In genomic region chr1:153536618-153537375, GRCh38 we compare ENCODE assay signal across 6 cellular contexts. TPM values are rescaled to one million over a fixed set of nuclear protein-coding genes. Genes with fewer than 3 reads are reported as not detected.
DNase-seq lines count a peak whose midpoint lies in the region; ATAC-seq and TF ChIP-seq lines count a peak whose summit lies in the region.

No MANE protein-coding gene starts in this region.

- WGBS in adrenal gland, 4 donors = 74 to 85% (median 80%) methylated on average over 9 to 10 of the region's 10 CpGs

- H3K27ac ChIP-seq in adrenal gland = peak overlapping the region; percentile 53 to 94 (median 86)
- H3K27ac ChIP-seq in muscle layer of duodenum (ENCODE audit: low read length) = peak overlapping the region; percentile 97

- TF ChIP-seq CTCF in adrenal gland (IDR thresholded peaks at IDR 0.05) = no peak

- H3K36me3 ChIP-seq in ES-I3 (ENCODE audit: insufficient read depth, low read length) = no peaks in the 10 kb centered on the region
- no peaks in the 10 kb centered on the region for H3K36me3 ChIP-seq in adrenal gland (replicated peaks in 1 of 2)
- H3K36me3 ChIP-seq in muscle layer of duodenum (ENCODE audit: control insufficient read depth in 1 of 2, insufficient read depth in 2 of 2, low read length in 2 of 2) = peaks cover 0 to 4% of the 10 kb centered on the region in 2 donors

- no peak for DNase-seq in adrenal gland
- no peak for DNase-seq in occipital lobe (lab: John Stamatoyannopoulos, UW)
- no peak for DNase-seq in stimulated activated CD4-positive, alpha-beta T cell treated with anti-CD3 and anti-CD28 coated beads, Interleukin-15, amount 100 ng/mL, for 24 hours

- ATAC-seq in GM18868 (IDR thresholded peaks at IDR 0.05; ENCODE audit: unreplicated experiment) = no peak

- peak overlapping the region; percentile 46; the same call in 1 of the 2 replicates for H3K9ac ChIP-seq in ES-I3 (ENCODE audit: low read depth, low read length)

- no peak for TF ChIP-seq POLR2A in adrenal gland (IDR thresholded peaks at IDR 0.05)

- H3K4me3 ChIP-seq in adrenal gland (peak overlapping the region in 2 of 4 donors; percentile 18 to 65), muscle layer of duodenum (ENCODE audit: low read depth in 1 of 2, low read length in 2 of 2) (peak overlapping the region; percentile 69 to 85)

- intact Hi-C loops in adrenal gland (cut with DNase I) = no loop called here

- H3K4me1 ChIP-seq in ES-I3 (ENCODE audit: insufficient read depth, low read length) (peaks cover 27% of the 10 kb centered on the region), adrenal gland (replicated peaks in 1 of 2) (peaks cover 22 to 35% of the 10 kb centered on the region in 2 donors), muscle layer of duodenum (ENCODE audit: control insufficient read depth in 1 of 2, insufficient read depth in 2 of 2, low read length in 2 of 2) (peaks cover 28 to 37% of the 10 kb centered on the region in 2 donors)

- H3K27me3 ChIP-seq in adrenal gland (no peaks in the 10 kb centered on the region), muscle layer of duodenum (ENCODE audit: low read depth, low read length) (no peaks in the 10 kb centered on the region)

- H3K9me3 ChIP-seq in ES-I3 (ENCODE audit: control insufficient read depth, insufficient read depth, low read length) (no peaks in the 10 kb centered on the region), adrenal gland (replicated peaks in 1 of 3) (no peaks in the 10 kb centered on the region), muscle layer of duodenum (ENCODE audit: control insufficient read depth in 1 of 2, low read length in 2 of 2) (no peaks in the 10 kb centered on the region)

RNA-seq across cellular contexts. Expression of gene S100A6, which starts 1.0 kb away (rescaled TPM):
- total RNA-seq in adrenal gland (100 to 1,000 TPM; 252 to 609 (median 372) TPM), occipital lobe (9.2 TPM)
- 1,000 to 10,000 TPM in 2 of 3 donors, 100 to 1,000 TPM in 1; 121 to 4,129 (median 3,763) TPM for polyA plus RNA-seq in adrenal gland

RNA-seq across cellular contexts. Expression of gene S100A5, which starts 3.9 kb away (rescaled TPM):
- total RNA-seq in adrenal gland (not detected), occipital lobe (not detected)
- not detected for polyA plus RNA-seq in adrenal gland

RNA-seq across cellular contexts. Expression of gene S100A4, which starts 8.8 kb away (rescaled TPM):
- total RNA-seq in adrenal gland (100 to 1,000 TPM in 4 of 8 donors, 10 to 100 TPM in 4; 57.9 to 291 (median 99.9) TPM), occipital lobe (0.62 TPM)
- 100 to 1,000 TPM in 2 of 3 donors, 10 to 100 TPM in 1; 26.7 to 742 (median 455) TPM for polyA plus RNA-seq in adrenal gland

RNA-seq across cellular contexts. Expression of gene S100A3, which starts 12.3 kb away (rescaled TPM):
- total RNA-seq in adrenal gland (1 to 10 TPM in 2 of 8 donors, under 1 TPM in 3, not detected in 3; 0.28 to 2.9 (median 0.54) TPM), occipital lobe (not detected)
- 1 to 10 TPM in 2 of 3 donors, not detected in 1; 1.9 to 3.8 TPM for polyA plus RNA-seq in adrenal gland

RNA-seq across cellular contexts. Expression of gene S100A2, which starts 28.8 kb away (rescaled TPM):
- total RNA-seq in adrenal gland (10 to 100 TPM in 1 of 8 donors, 1 to 10 TPM in 5, under 1 TPM in 1, not detected in 1; 0.31 to 44.1 (median 1.3) TPM), occipital lobe (not detected)
- 1 to 10 TPM in 2 of 3 donors, under 1 TPM in 1; 0.48 to 4.2 (median 3.8) TPM for polyA plus RNA-seq in adrenal gland

Comparison
In these comparisons a context has a peak if more than half of its experiments do, and no peak if none do; other contexts are left out.
1. RNA of gene S100A6, which starts 1.0 kb away (total RNA-seq): 252 to 609 TPM in adrenal gland; 9.2 TPM in occipital lobe (single experiment); every median in the first group is over 10 times any median in the second.
2. RNA of gene S100A4, which starts 8.8 kb away (total RNA-seq): 57.9 to 291 TPM in adrenal gland; 0.62 TPM in occipital lobe (single experiment); every median in the first group is over 10 times any median in the second.